Comparison of ENCODE assay signal across 1 cellular context in genomic region chrX:114071412-114071811, GRCh38.
TF ChIP-seq lines count a peak whose summit lies in the region.

No MANE protein-coding gene starts in this region.

TF ChIP-seq in SK-N-SH, 30 proteins besides CTCF, POLR2A, EP300 and RAD21 (continued from another document):
- no peak for TF ChIP-seq USF1 (IDR thresholded peaks at IDR 0.05; ENCODE audit: borderline replicate concordance, low read depth)
- no peak for TF ChIP-seq ELF1 (IDR thresholded peaks at IDR 0.05)
- TF ChIP-seq FOXM1 (IDR thresholded peaks at IDR 0.05; ENCODE audit: low read depth) = no peak
- no peak for TF ChIP-seq TAF1 (IDR thresholded peaks at IDR 0.05; ENCODE audit: borderline replicate concordance, low read depth, low read length)
- TF ChIP-seq RFX5 (IDR thresholded peaks at IDR 0.05; ENCODE audit: low read length) = no peak
- no peak for TF ChIP-seq MEF2A (IDR thresholded peaks at IDR 0.05; ENCODE audit: borderline replicate concordance, low read depth)
- no peak for TF ChIP-seq TCF12 (IDR thresholded peaks at IDR 0.05)
- no peak for TF ChIP-seq TEAD4 (IDR thresholded peaks at IDR 0.05; ENCODE audit: borderline replicate concordance, insufficient read depth)
- TF ChIP-seq EZH2phosphoT487 (IDR thresholded peaks at IDR 0.05; ENCODE audit: borderline replicate concordance, low read depth) = no peak
- no peak for TF ChIP-seq MAX (IDR thresholded peaks at IDR 0.05; ENCODE audit: low read depth)
- TF ChIP-seq CHD2 (IDR thresholded peaks at IDR 0.05; ENCODE audit: low read length, partially characterized antibody) = no peak
- TF ChIP-seq FOSL2 (IDR thresholded peaks at IDR 0.05; ENCODE audit: borderline replicate concordance, low read depth) = no peak
- no peak for TF ChIP-seq GATA2 (CRISPR knock-in tag; IDR thresholded peaks at IDR 0.05)
- no peak for TF ChIP-seq RXRA (IDR thresholded peaks at IDR 0.05; ENCODE audit: borderline replicate concordance, low read depth)
- TF ChIP-seq MXI1 (IDR thresholded peaks at IDR 0.05; ENCODE audit: low read depth, low read length) = no peak
- TF ChIP-seq IRF3 (IDR thresholded peaks at IDR 0.05; ENCODE audit: low read depth, low read length) = no peak
